1 cellular context compared by ENCODE assay signal in genomic region chr10:51368943-51369342, GRCh38.
TF ChIP-seq lines count a peak whose summit lies in the region.

No MANE protein-coding gene starts in this region.

TF ChIP-seq in H1, 55 proteins besides CTCF, POLR2A, EP300 and RAD21:
- TF ChIP-seq BACH1 (IDR thresholded peaks at IDR 0.05; ENCODE audit: low read length): no peak
- peak; percentile 86 for TF ChIP-seq TEAD4 (IDR thresholded peaks at IDR 0.05; ENCODE audit: low read depth, low read length)
- no peak for TF ChIP-seq TAF7 (optimal IDR thresholded peaks at IDR 0.05; ENCODE audit: borderline replicate concordance, low read depth, low read length)
